ENCODE assay signal across 21 cellular contexts in genomic region chr3:64388886-64389285, GRCh38.
DNase-seq lines count a peak whose midpoint lies in the region; ATAC-seq, FAIRE-seq and TF ChIP-seq lines count a peak whose summit lies in the region.
"Had no signal": no experiment of that assay in that cellular context is flagged by ENCODE, and none has a peak within 500 bp of the region (broad histone marks: within the 10 kb centered on the region; RNA-seq: fewer than 3 reads in every experiment).

No MANE protein-coding gene starts in this region.

- WGBS in esophagus muscularis mucosa: 87% methylated on average over 4 of the region's 4 CpGs

- DNase-seq in LHCN-M2 (ENCODE audit: low read depth) (peak; percentile 65), astrocyte of the cerebellum (ENCODE audit: low read depth) (peak; percentile 35), esophagus muscularis mucosa (ENCODE audit: extremely low spot score) (peak; percentile 82), osteocyte (ENCODE audit: extremely low spot score, unreplicated experiment) (no peak), D721Med (ENCODE audit: insufficient read length, low spot score) (no peak), NCI-H1694 treated with DMSO at 0.1 percent for 48 hours (lab: John Stamatoyannopoulos, UW) (no peak)
- no peak for DNase-seq in effector CD8-positive, alpha-beta T cell (lab: John Stamatoyannopoulos, UW)
- DNase-seq in CD8-positive, alpha-beta T cell: no peak
- DNase-seq: C1 segment of cervical spinal cord; CD4-positive, alpha-beta memory T cell; COR-L47; DND-41; GDM1; HCEC 1CT; HFFc6; IMR-90 had no signal

- H3K9me3 Mint-ChIP-seq in osteocyte (ENCODE audit: unreplicated experiment): no peaks in the 10 kb centered on the region
- no peaks in the 10 kb centered on the region for H3K9me3 Mint-ChIP-seq in CD8-positive, alpha-beta T cell
- H3K9me3 Mint-ChIP-seq: CD4-positive, alpha-beta memory T cell; HFFc6 had no signal

- TF ChIP-seq CTCF in astrocyte of the cerebellum (IDR thresholded peaks at IDR 0.05; ENCODE audit: low read depth, low read length, missing control alignments) (no peak), esophagus muscularis mucosa (IDR thresholded peaks at IDR 0.05) (no peak), osteocyte (IDR thresholded peaks at IDR 0.05) (no peak), D721Med (IDR thresholded peaks at IDR 0.05; ENCODE audit: insufficient read depth, missing control alignments) (no peak)
- TF ChIP-seq CTCF in CD8-positive, alpha-beta T cell (IDR thresholded peaks at IDR 0.05): no peak

- no peaks in the 10 kb centered on the region for H3K4me1 ChIP-seq in esophagus muscularis mucosa
- H3K4me1 ChIP-seq in CD8-positive, alpha-beta T cell (ENCODE audit: insufficient read depth, low read length): no peaks in the 10 kb centered on the region

- H3K4me3 ChIP-seq in astrocyte of the cerebellum (ENCODE audit: low read depth, low read length) (no peak overlapping the region), esophagus muscularis mucosa (no peak overlapping the region)
- H3K4me3 ChIP-seq in CD8-positive, alpha-beta T cell (ENCODE audit: low read depth, low read length): no peak overlapping the region

- FAIRE-seq in D721Med (lab: Jason Lieb, UNC): no peak
- FAIRE-seq: A204.1, GM19239, H1 had no signal

- H3K36me3 ChIP-seq in esophagus muscularis mucosa: no peaks in the 10 kb centered on the region
- no peaks in the 10 kb centered on the region for H3K36me3 ChIP-seq in CD8-positive, alpha-beta T cell (ENCODE audit: insufficient read depth, low read length)

- POLR2A ChIA-PET in CD8-positive, alpha-beta T cell (lab: Charles Lee): no interaction called here

- intact Hi-C loops in esophagus muscularis mucosa (cut with DNase I): no loop called here
- intact Hi-C loops in CD8-positive, alpha-beta T cell (cut with DNase I, micrococcal nuclease): no loop called here

- CTCF ChIA-PET in CD8-positive, alpha-beta T cell (lab: Charles Lee): no interaction called here

- H3K27ac Mint-ChIP-seq in osteocyte (ENCODE audit: unreplicated experiment): peak overlapping the region; percentile 80
- no peak overlapping the region for H3K27ac Mint-ChIP-seq in CD8-positive, alpha-beta T cell
- H3K27ac Mint-ChIP-seq: B cell; CD4-positive, alpha-beta memory T cell; HFFc6 had no signal

- H3K27ac ChIP-seq in esophagus muscularis mucosa (replicated peaks in 1 of 4): no peak overlapping the region
- no peak overlapping the region for H3K27ac ChIP-seq in CD8-positive, alpha-beta T cell (ENCODE audit: low read depth, low read length)
- H3K27ac ChIP-seq: HL-60 had no signal

- no peaks in the 10 kb centered on the region for H3K27me3 ChIP-seq in esophagus muscularis mucosa
- no peaks in the 10 kb centered on the region for H3K27me3 ChIP-seq in CD8-positive, alpha-beta T cell (ENCODE audit: insufficient read depth, low read length)

- H3K9me3 ChIP-seq in esophagus muscularis mucosa: no peaks in the 10 kb centered on the region
- no peaks in the 10 kb centered on the region for H3K9me3 ChIP-seq in CD8-positive, alpha-beta T cell (ENCODE audit: low read length)

- in situ Hi-C loops in astrocyte of the cerebellum (cut with HindIII; ENCODE audit: low sequenced_read_pairs): no loop called here

- no peak for TF ChIP-seq POLR2A in esophagus muscularis mucosa (IDR thresholded peaks at IDR 0.05; ENCODE audit: low read depth)

- no peak for TF ChIP-seq EP300 in esophagus muscularis mucosa (IDR thresholded peaks at IDR 0.05)

- no peaks in the 10 kb centered on the region for H3K27me3 Mint-ChIP-seq in osteocyte (ENCODE audit: unreplicated experiment)
- H3K27me3 Mint-ChIP-seq in CD8-positive, alpha-beta T cell (ENCODE audit: low read depth): peaks cover 3% of the 10 kb centered on the region
- H3K27me3 Mint-ChIP-seq: B cell; CD4-positive, alpha-beta memory T cell had no signal

- no peak overlapping the region for H3K4me3 Mint-ChIP-seq in osteocyte (ENCODE audit: unreplicated experiment)
- H3K4me3 Mint-ChIP-seq in CD8-positive, alpha-beta T cell: no peak overlapping the region
- H3K4me3 Mint-ChIP-seq: B cell; CD4-positive, alpha-beta memory T cell; HFFc6 had no signal

- H3K36me3 Mint-ChIP-seq in osteocyte (ENCODE audit: unreplicated experiment): no peaks in the 10 kb centered on the region
- H3K36me3 Mint-ChIP-seq in CD8-positive, alpha-beta T cell: no peaks in the 10 kb centered on the region
- H3K36me3 Mint-ChIP-seq: CD4-positive, alpha-beta memory T cell had no signal

- no peak for ATAC-seq in CD8-positive, alpha-beta T cell

- H3K4me1 Mint-ChIP-seq in osteocyte (ENCODE audit: unreplicated experiment): peaks cover 17% of the 10 kb centered on the region
- no peaks in the 10 kb centered on the region for H3K4me1 Mint-ChIP-seq in CD8-positive, alpha-beta T cell (ENCODE audit: low read depth)
- H3K4me1 Mint-ChIP-seq: B cell; CD4-positive, alpha-beta memory T cell had no signal

Comparison
In these comparisons a context has a peak if more than half of its experiments do, and no peak if none do; other contexts are left out.
1. DNase-seq: peak in LHCN-M2 (single experiment), astrocyte of the cerebellum (single experiment) and esophagus muscularis mucosa (single experiment); none in osteocyte (single experiment), effector CD8-positive, alpha-beta T cell (single experiment), D721Med (single experiment), NCI-H1694 treated with DMSO at 0.1 percent for 48 hours (single experiment) and CD8-positive, alpha-beta T cell (0 of 7).